Comparison of ENCODE assay signal across 11 cellular contexts in genomic region chr4:8229341-8229975, GRCh38. TPM values are rescaled to one million over a fixed set of nuclear protein-coding genes. Genes with fewer than 3 reads are reported as not detected.
DNase-seq lines count a peak whose midpoint lies in the region; ATAC-seq, FAIRE-seq and TF ChIP-seq lines count a peak whose summit lies in the region.
"Had no signal": no experiment of that assay in that cellular context is flagged by ENCODE, and none has a peak within 500 bp of the region (broad histone marks: within the 10 kb centered on the region; RNA-seq: fewer than 3 reads in every experiment).

No MANE protein-coding gene starts in this region.

- WGBS in HepG2 (ENCODE audit: low lambda C conversion rate): over 99% methylated on average over 17 of the region's 17 CpGs
- WGBS in thymus: 64% methylated on average over 17 of the region's 17 CpGs

- ATAC-seq in natural killer cell (peak; percentile 6 to 32 (median 29)), HepG2 (no peak), HG03571 (IDR thresholded peaks at IDR 0.05; ENCODE audit: unreplicated experiment) (no peak)
- ATAC-seq in natural killer cell treated with Interleukin-12 subunit alpha and Interleukin-12 subunit beta and Interleukin-15 and Interleukin-18, amount 100 ng/mL, for 72 hours: no peak

- H3K4me2 ChIP-seq in HepG2 (ENCODE audit: low read depth, low read length): no peak overlapping the region

- H3K9me3 ChIP-seq in HepG2 (ENCODE audit: low read length): no peaks in the 10 kb centered on the region
- H3K9me3 ChIP-seq in thymus (ENCODE audit: control insufficient read depth): peaks cover 8% of the 10 kb centered on the region
- H3K9me3 ChIP-seq: BE2C had no signal

- in situ Hi-C loops in HepG2 (cut with HindIII; ENCODE audit: extremely low pct_ligation_motif_present, low pct_unique_long_range_greater_than_20kb): no loop called here

- H4K20me1 ChIP-seq in HepG2 (ENCODE audit: insufficient read depth, low read length): no peaks in the 10 kb centered on the region

- POLR2A ChIA-PET in activated CD4-positive, alpha-beta T cell treated with anti-CD3 and anti-CD28 coated beads, Interleukin-2, amount 10 ng/mL, durations not matched to agents 7 days and 5 days (lab: Charles Lee): no interaction called here
- POLR2A ChIA-PET in HepG2 (lab: Yijun Ruan, JAX): no interaction called here

- no peak for TF ChIP-seq RAD21 in HepG2 (CRISPR knock-in tag; IDR thresholded peaks at IDR 0.05)

- H3K79me2 ChIP-seq in HepG2 (ENCODE audit: insufficient read depth, low read length): no peaks in the 10 kb centered on the region

- H3K36me3 Mint-ChIP-seq in natural killer cell: no peaks in the 10 kb centered on the region
- no peaks in the 10 kb centered on the region for H3K36me3 Mint-ChIP-seq in natural killer cell treated with Interleukin-12 subunit alpha and Interleukin-12 subunit beta and Interleukin-15 and Interleukin-18, amount 100 ng/mL, for 72 hours
- peaks cover 2% of the 10 kb centered on the region for H3K36me3 Mint-ChIP-seq in activated CD4-positive, alpha-beta T cell treated with anti-CD3 and anti-CD28 coated beads, Interleukin-2, amount 10 ng/mL, durations not matched to agents 7 days and 5 days (ENCODE audit: low read depth)

- H3K27ac ChIP-seq in HepG2 (ENCODE audit: extremely low read length, insufficient read depth, low read length) (no peak overlapping the region), thymus (ENCODE audit: low read depth) (peak overlapping the region; percentile 95)

- H3K36me3 ChIP-seq in HepG2 (replicated peaks in 1 of 2; ENCODE audit: control insufficient read depth in 1 of 2, insufficient read depth in 2 of 2, low read length in 2 of 2): peaks cover 11 to 33% of the 10 kb centered on the region in 2 experiments
- H3K36me3 ChIP-seq in thymus (ENCODE audit: control insufficient read depth, insufficient read depth): peaks cover 65% of the 10 kb centered on the region

- no peak overlapping the region for H2AFZ ChIP-seq in HepG2 (ENCODE audit: low read length)

- intact Hi-C loops in natural killer cell (cut with micrococcal nuclease): no loop called here
- intact Hi-C loops in HepG2 (cut with micrococcal nuclease; ENCODE audit: unreplicated experiment): no loop called here

- H3K4me3 ChIP-seq in HepG2 (replicated peaks in 1 of 3; ENCODE audit: insufficient read depth in 1 of 3, low read depth in 2 of 3, low read length in 3 of 3) (no peak overlapping the region), thymus (ENCODE audit: low read length) (peak overlapping the region; percentile 57)

- H3K4me1 ChIP-seq in HepG2 (ENCODE audit: insufficient read depth, low read length) (peaks cover 44% of the 10 kb centered on the region), thymus (ENCODE audit: control insufficient read depth, insufficient read depth, low read length) (peaks cover 68% of the 10 kb centered on the region)

- peaks cover 0 to 12% of the 10 kb centered on the region in 2 donors for H3K4me1 Mint-ChIP-seq in natural killer cell
- H3K4me1 Mint-ChIP-seq in natural killer cell treated with Interleukin-12 subunit alpha and Interleukin-12 subunit beta and Interleukin-15 and Interleukin-18, amount 100 ng/mL, for 72 hours (ENCODE audit: low read depth in 2 of 2): peaks cover 0 to 11% of the 10 kb centered on the region in 2 donors
- H3K4me1 Mint-ChIP-seq in activated CD4-positive, alpha-beta T cell treated with anti-CD3 and anti-CD28 coated beads, Interleukin-2, amount 10 ng/mL, durations not matched to agents 7 days and 5 days: peaks cover 25% of the 10 kb centered on the region

- H3K27me3 ChIP-seq in HepG2 (ENCODE audit: control insufficient read depth in 1 of 2, insufficient read depth in 2 of 2, low read length in 2 of 2) (no peaks in the 10 kb centered on the region), thymus (ENCODE audit: control insufficient read depth, insufficient read depth) (no peaks in the 10 kb centered on the region)
- H3K27me3 ChIP-seq: BE2C had no signal

- TF ChIP-seq CTCF in natural killer cell (IDR thresholded peaks at IDR 0.05) (no peak), HepG2 (CRISPR knock-in tag; IDR thresholded peaks at IDR 0.05) (no peak)

- peak overlapping the region in 1 of 2 donors; percentile 46 for H3K27ac Mint-ChIP-seq in natural killer cell
- H3K27ac Mint-ChIP-seq in natural killer cell treated with Interleukin-12 subunit alpha and Interleukin-12 subunit beta and Interleukin-15 and Interleukin-18, amount 100 ng/mL, for 72 hours: no peak overlapping the region
- H3K27ac Mint-ChIP-seq in activated CD4-positive, alpha-beta T cell treated with anti-CD3 and anti-CD28 coated beads, Interleukin-2, amount 10 ng/mL, durations not matched to agents 7 days and 5 days: peak overlapping the region; percentile 86

- 0 out of 4 replicates have a peak, but pooled peaks of 1 of the 2 experiments have one; percentile 20 for TF ChIP-seq POLR2A in HepG2 (IDR thresholded peaks at IDR 0.05; ENCODE audit: insufficient read depth in 1 of 2, low read depth in 2 of 2, low read length in 2 of 2)

- no peak for FAIRE-seq in HepG2 (lab: Jason Lieb, UNC)

- no peak overlapping the region for H3K9ac ChIP-seq in HepG2 (ENCODE audit: insufficient read depth, low read depth, low read length)

- no peak overlapping the region for H3K4me3 Mint-ChIP-seq in natural killer cell
- H3K4me3 Mint-ChIP-seq in natural killer cell treated with Interleukin-12 subunit alpha and Interleukin-12 subunit beta and Interleukin-15 and Interleukin-18, amount 100 ng/mL, for 72 hours: no peak overlapping the region
- H3K4me3 Mint-ChIP-seq in activated CD4-positive, alpha-beta T cell treated with anti-CD3 and anti-CD28 coated beads, Interleukin-2, amount 10 ng/mL, durations not matched to agents 7 days and 5 days: no peak overlapping the region
- H3K4me3 Mint-ChIP-seq: T-helper 1 cell treated with Interleukin-12 subunit alpha and Interleukin-12 subunit beta and Interleukin-4 antibody, amounts not matched to agents 30 μg/mL and 1 μg/mL, for 36 hours had no signal

- CTCF ChIA-PET in activated CD4-positive, alpha-beta T cell treated with anti-CD3 and anti-CD28 coated beads, Interleukin-2, amount 10 ng/mL, durations not matched to agents 7 days and 5 days (lab: Charles Lee): interaction anchor here (0.6 to 1.9 kb wide), 6 partner anchors 9 to 175 kb away, joined by 3 to 7 read pairs (median 4); no protein-coding TSS in a partner anchor
- CTCF ChIA-PET in HepG2 (lab: Yijun Ruan, JAX; ENCODE audit: low intra/inter-chr PET ratio, low total read pairs): no interaction called here

- DNase-seq in natural killer cell: no peak
- no peak for DNase-seq in natural killer cell treated with Interleukin-12 subunit alpha and Interleukin-12 subunit beta and Interleukin-15 and Interleukin-18, amount 100 ng/mL, for 72 hours (ENCODE audit: low spot score)
- DNase-seq in activated CD4-positive, alpha-beta T cell treated with anti-CD3 and anti-CD28 coated beads, Interleukin-2, amount 10 ng/mL, durations not matched to agents 7 days and 5 days: no peak
- DNase-seq in HepG2 (ENCODE audit: low spot score): no peak
- DNase-seq in UCSD-AML1 (lab: John Stamatoyannopoulos, UW; ENCODE audit: unreplicated experiment): no peak
- DNase-seq in AML-193 (lab: John Stamatoyannopoulos, UW): no peak
- DNase-seq: NCI-H1417 treated with DMSO at 0.1 percent for 48 hours had no signal

- BruUV-seq in HepG2 (replicated peaks; lab: Mats Ljungman, UMichigan): no TSS peak

- H3K27me3 Mint-ChIP-seq in natural killer cell (ENCODE audit: low read depth in 2 of 2): no peaks in the 10 kb centered on the region
- no peaks in the 10 kb centered on the region for H3K27me3 Mint-ChIP-seq in natural killer cell treated with Interleukin-12 subunit alpha and Interleukin-12 subunit beta and Interleukin-15 and Interleukin-18, amount 100 ng/mL, for 72 hours
- H3K27me3 Mint-ChIP-seq in activated CD4-positive, alpha-beta T cell treated with anti-CD3 and anti-CD28 coated beads, Interleukin-2, amount 10 ng/mL, durations not matched to agents 7 days and 5 days: no peaks in the 10 kb centered on the region

- H3K9me3 Mint-ChIP-seq in natural killer cell: no peaks in the 10 kb centered on the region
- no peaks in the 10 kb centered on the region for H3K9me3 Mint-ChIP-seq in natural killer cell treated with Interleukin-12 subunit alpha and Interleukin-12 subunit beta and Interleukin-15 and Interleukin-18, amount 100 ng/mL, for 72 hours
- H3K9me3 Mint-ChIP-seq in activated CD4-positive, alpha-beta T cell treated with anti-CD3 and anti-CD28 coated beads, Interleukin-2, amount 10 ng/mL, durations not matched to agents 7 days and 5 days: no peaks in the 10 kb centered on the region
- H3K9me3 Mint-ChIP-seq: T-helper 1 cell treated with Interleukin-12 subunit alpha and Interleukin-12 subunit beta and Interleukin-4 antibody, amounts not matched to agents 30 μg/mL and 1 μg/mL, for 36 hours had no signal

- no peak for TF ChIP-seq EP300 in HepG2 (IDR thresholded peaks at IDR 0.05; ENCODE audit: low read depth in 2 of 2, low read length in 2 of 2)
- no peak for TF ChIP-seq EP300 in HepG2 (CRISPR knock-in tag; IDR thresholded peaks at IDR 0.05; ENCODE audit: borderline replicate concordance)

RNA-seq across cellular contexts. Expression of gene SH3TC1, which starts 30.4 kb away (rescaled TPM):
- total RNA-seq in natural killer cell: 10 to 100 TPM; 50.1 to 61.7 (median 54.9) TPM
- total RNA-seq in natural killer cell treated with Interleukin-12 subunit alpha and Interleukin-12 subunit beta and Interleukin-15 and Interleukin-18, amount 100 ng/mL, for 72 hours: 10 to 100 TPM in 1 of 2 donors, 1 to 10 TPM in 1; 6.4 to 15.5 TPM
- total RNA-seq in activated CD4-positive, alpha-beta T cell treated with anti-CD3 and anti-CD28 coated beads, Interleukin-2, amount 10 ng/mL, durations not matched to agents 7 days and 5 days: 10 to 100 TPM in 1 of 2 experiments, 1 to 10 TPM in 1; 8.2 to 10.8 TPM
- total RNA-seq in HepG2 (2016; rRNA removed; fragmentation: Illumina TruSeq; extraction: Trizol): 10.1 and 14.9 TPM in 2 replicates
- 1.8 and 3.0 TPM in 2 replicates for total RNA-seq in HepG2 (2016; cell fraction: cytosol; rRNA removed; fragmentation: Illumina TruSeq; extraction: Trizol; ENCODE audit: low read depth)
- total RNA-seq in HepG2 (2016; cell fraction: insoluble cytoplasmic fraction; rRNA removed; fragmentation: Illumina TruSeq; extraction: Trizol): 7.9 and 17.3 TPM in 2 replicates
- 5.6 and 6.2 TPM in 2 replicates for total RNA-seq in HepG2 (2016; cell fraction: membrane; rRNA removed; fragmentation: Illumina TruSeq; extraction: Trizol)
- 22.7 and 23.6 TPM in 2 replicates for total RNA-seq in HepG2 (2016; cell fraction: nucleus; rRNA removed; fragmentation: Illumina TruSeq; extraction: Trizol)
- 21.8 and 27.0 TPM in 2 replicates for polyA plus RNA-seq in HepG2 (2011; rRNA removed)
- 12.1 and 19.8 TPM in 2 replicates for polyA plus RNA-seq in HepG2 (2011; cell fraction: cytosol; rRNA removed)
- polyA plus RNA-seq in HepG2 (2011; cell fraction: nucleus; rRNA removed): 113 and 146 TPM in 2 replicates
- polyA plus RNA-seq in HepG2 (2012): 12.2 and 22.6 TPM in 2 replicates
- 1.3 and 1.5 TPM in 2 replicates for polyA plus RNA-seq in HepG2 (2016; cell fraction: cytosol; fragmentation: Illumina TruSeq; extraction: Trizol; ENCODE audit: low read depth)
- polyA plus RNA-seq in HepG2 (2016; cell fraction: insoluble cytoplasmic fraction; fragmentation: Illumina TruSeq; extraction: Trizol; ENCODE audit: low read depth): 6.1 and 6.6 TPM in 2 replicates
- 2.1 and 2.8 TPM in 2 replicates for polyA plus RNA-seq in HepG2 (2016; cell fraction: membrane; fragmentation: Illumina TruSeq; extraction: Trizol; ENCODE audit: low read depth)
- polyA plus RNA-seq in HepG2 (2016; cell fraction: nucleus; fragmentation: Illumina TruSeq; extraction: Trizol; ENCODE audit: insufficient read depth, low read depth): 26.5 and 29.7 TPM in 2 replicates
- polyA minus RNA-seq in HepG2 (2011; rRNA and poly(A)+ RNA removed; ENCODE audit: low replicate concordance): 12.4 and 67.5 TPM in 2 replicates
- polyA minus RNA-seq in HepG2 (2011; cell fraction: cytosol; rRNA and poly(A)+ RNA removed): 18.2 and 19.5 TPM in 2 replicates
- 76.5 and 77.0 TPM in 2 replicates for polyA minus RNA-seq in HepG2 (2011; cell fraction: nucleus; rRNA and poly(A)+ RNA removed)
- polyA plus RNA-seq in thymus: 114 TPM

RNA-seq across cellular contexts. Expression of gene HTRA3, which starts 40.1 kb away (rescaled TPM):
- total RNA-seq in natural killer cell (not detected), HepG2 (2016; rRNA removed; fragmentation: Illumina TruSeq; extraction: Trizol) (not detected in 2 replicates)
- total RNA-seq in natural killer cell treated with Interleukin-12 subunit alpha and Interleukin-12 subunit beta and Interleukin-15 and Interleukin-18, amount 100 ng/mL, for 72 hours: not detected
- total RNA-seq in activated CD4-positive, alpha-beta T cell treated with anti-CD3 and anti-CD28 coated beads, Interleukin-2, amount 10 ng/mL, durations not matched to agents 7 days and 5 days: not detected
- total RNA-seq in HepG2 (2016; cell fraction: cytosol; rRNA removed; fragmentation: Illumina TruSeq; extraction: Trizol; ENCODE audit: low read depth): not detected in 2 replicates
- total RNA-seq in HepG2 (2016; cell fraction: insoluble cytoplasmic fraction; rRNA removed; fragmentation: Illumina TruSeq; extraction: Trizol): 0.04 TPM in 1 of 2 replicates, not detected in the other
- not detected in 2 replicates for total RNA-seq in HepG2 (2016; cell fraction: membrane; rRNA removed; fragmentation: Illumina TruSeq; extraction: Trizol)
- total RNA-seq in HepG2 (2016; cell fraction: nucleus; rRNA removed; fragmentation: Illumina TruSeq; extraction: Trizol): not detected in 2 replicates
- polyA plus RNA-seq in HepG2 (2011; rRNA removed) (0.16 and 0.17 TPM in 2 replicates), thymus (2.1 TPM)
- polyA plus RNA-seq in HepG2 (2011; cell fraction: cytosol; rRNA removed): 0.12 and 0.31 TPM in 2 replicates
- polyA plus RNA-seq in HepG2 (2011; cell fraction: nucleus; rRNA removed): 0.12 and 0.19 TPM in 2 replicates
- polyA plus RNA-seq in HepG2 (2012): not detected in 2 replicates
- 0.07 TPM in 1 of 2 replicates, not detected in the other for polyA plus RNA-seq in HepG2 (2016; cell fraction: cytosol; fragmentation: Illumina TruSeq; extraction: Trizol; ENCODE audit: low read depth)
- polyA plus RNA-seq in HepG2 (2016; cell fraction: insoluble cytoplasmic fraction; fragmentation: Illumina TruSeq; extraction: Trizol; ENCODE audit: low read depth): not detected in 2 replicates
- polyA plus RNA-seq in HepG2 (2016; cell fraction: membrane; fragmentation: Illumina TruSeq; extraction: Trizol; ENCODE audit: low read depth): not detected in 2 replicates
- polyA plus RNA-seq in HepG2 (2016; cell fraction: nucleus; fragmentation: Illumina TruSeq; extraction: Trizol; ENCODE audit: insufficient read depth, low read depth): not detected in 2 replicates
- 0.18 and 0.47 TPM in 2 replicates for polyA minus RNA-seq in HepG2 (2011; rRNA and poly(A)+ RNA removed; ENCODE audit: low replicate concordance)
- not detected in 2 replicates for polyA minus RNA-seq in HepG2 (2011; cell fraction: cytosol; rRNA and poly(A)+ RNA removed)
- not detected in 2 replicates for polyA minus RNA-seq in HepG2 (2011; cell fraction: nucleus; rRNA and poly(A)+ RNA removed)

Comparison
In these comparisons a context has a peak if more than half of its experiments do, and no peak if none do; other contexts are left out.
1. ATAC-seq: peak in natural killer cell (3 of 3); none in natural killer cell treated with Interleukin-12 subunit alpha and Interleukin-12 subunit beta and Interleukin-15 and Interleukin-18, amount 100 ng/mL, for 72 hours (0 of 2), HepG2 (single experiment) and HG03571 (single experiment).